9 cellular contexts compared by ENCODE assay signal in genomic region chr18:3305933-3306332, GRCh38. TPM values are rescaled to one million over a fixed set of nuclear protein-coding genes. Genes with fewer than 3 reads are reported as not detected.
DNase-seq lines count a peak whose midpoint lies in the region; ATAC-seq lines count a peak whose summit lies in the region.
"Had no signal": no experiment of that assay in that cellular context is flagged by ENCODE, and none has a peak within 500 bp of the region (broad histone marks: within the 10 kb centered on the region; RNA-seq: fewer than 3 reads in every experiment).

No MANE protein-coding gene starts in this region.

- CTCF ChIA-PET in CD8-positive, alpha-beta memory T cell (lab: Charles Lee), result no interaction called here

- H3K36me3 Mint-ChIP-seq in CD8-positive, alpha-beta memory T cell, result peaks cover 0 to 1% (median 0%) of the 10 kb centered on the region in 3 donors
- no peaks in the 10 kb centered on the region for H3K36me3 Mint-ChIP-seq in activated naive CD8-positive, alpha-beta T cell treated with anti-CD3 and anti-CD28 coated beads, Interleukin-2, amount 50 U/mL, for 24 hours (ENCODE audit: low read depth)

- no peak for DNase-seq in CD8-positive, alpha-beta memory T cell
- DNase-seq in NOMO-1 (lab: John Stamatoyannopoulos, UW; ENCODE audit: unreplicated experiment in 2 of 2) (peak; percentile 12 to 53), iPS-NIHi11 (ENCODE audit: low spot score) (peak; percentile 26), midbrain (lab: John Stamatoyannopoulos, UW) (no peak), left colon (no peak)
- no peak for DNase-seq in activated naive CD8-positive, alpha-beta T cell treated with anti-CD3 and anti-CD28 coated beads, Interleukin-2, amount 50 U/mL, for 24 hours

- peak; percentile 2 for ATAC-seq in activated naive CD8-positive, alpha-beta T cell treated with anti-CD3 and anti-CD28 coated beads, Interleukin-2, amount 50 U/mL, for 24 hours
- ATAC-seq in GM18511 (IDR thresholded peaks at IDR 0.05; ENCODE audit: unreplicated experiment) (no peak), GM18858 (IDR thresholded peaks at IDR 0.05; ENCODE audit: unreplicated experiment) (no peak), left colon (no peak)

- no peaks in the 10 kb centered on the region for H3K4me1 ChIP-seq in CD8-positive, alpha-beta memory T cell (ENCODE audit: insufficient read depth, low read length)
- H3K4me1 ChIP-seq: Peyer's patch had no signal

- H3K27me3 Mint-ChIP-seq in CD8-positive, alpha-beta memory T cell, result peaks cover 1 to 21% of the 10 kb centered on the region in 2 donors
- H3K27me3 Mint-ChIP-seq in activated naive CD8-positive, alpha-beta T cell treated with anti-CD3 and anti-CD28 coated beads, Interleukin-2, amount 50 U/mL, for 24 hours, result peaks cover 24% of the 10 kb centered on the region

- no peaks in the 10 kb centered on the region for H3K27me3 ChIP-seq in CD8-positive, alpha-beta memory T cell (ENCODE audit: insufficient read depth, low read length, poor library complexity, severe bottlenecking)
- H3K27me3 ChIP-seq: Peyer's patch had no signal

- H3K27ac ChIP-seq in CD8-positive, alpha-beta memory T cell (ENCODE audit: low read depth, low read length), result no peak overlapping the region

- peaks cover 8 to 13% (median 12%) of the 10 kb centered on the region in 3 donors for H3K4me1 Mint-ChIP-seq in CD8-positive, alpha-beta memory T cell
- peaks cover 18% of the 10 kb centered on the region for H3K4me1 Mint-ChIP-seq in activated naive CD8-positive, alpha-beta T cell treated with anti-CD3 and anti-CD28 coated beads, Interleukin-2, amount 50 U/mL, for 24 hours

- peak overlapping the region in 3 of 7 donors; percentile 1 to 57 (median 51) for H3K4me3 Mint-ChIP-seq in CD8-positive, alpha-beta memory T cell
- peak overlapping the region; percentile 34 for H3K4me3 Mint-ChIP-seq in activated naive CD8-positive, alpha-beta T cell treated with anti-CD3 and anti-CD28 coated beads, Interleukin-2, amount 50 U/mL, for 24 hours

- H3K9me3 ChIP-seq in CD8-positive, alpha-beta memory T cell (ENCODE audit: low read length), result no peaks in the 10 kb centered on the region
- H3K9me3 ChIP-seq: Peyer's patch had no signal

- H3K9me3 Mint-ChIP-seq in CD8-positive, alpha-beta memory T cell, result no peaks in the 10 kb centered on the region
- no peaks in the 10 kb centered on the region for H3K9me3 Mint-ChIP-seq in activated naive CD8-positive, alpha-beta T cell treated with anti-CD3 and anti-CD28 coated beads, Interleukin-2, amount 50 U/mL, for 24 hours

- POLR2A ChIA-PET in CD8-positive, alpha-beta memory T cell (lab: Charles Lee), result no interaction called here

- no peak overlapping the region for H3K4me3 ChIP-seq in CD8-positive, alpha-beta memory T cell (ENCODE audit: low read length)
- H3K4me3 ChIP-seq: Peyer's patch had no signal

- H3K27ac Mint-ChIP-seq in CD8-positive, alpha-beta memory T cell, result peak overlapping the region; percentile 22 to 92 (median 82)
- peak overlapping the region; percentile 89 for H3K27ac Mint-ChIP-seq in activated naive CD8-positive, alpha-beta T cell treated with anti-CD3 and anti-CD28 coated beads, Interleukin-2, amount 50 U/mL, for 24 hours

- no peaks in the 10 kb centered on the region for H3K36me3 ChIP-seq in CD8-positive, alpha-beta memory T cell (ENCODE audit: insufficient read depth, low read length)
- H3K36me3 ChIP-seq: Peyer's patch had no signal

- intact Hi-C loops in left colon (cut with DNase I, micrococcal nuclease), result no loop called here

RNA-seq across cellular contexts. Expression of gene MYL12B, which starts 44.0 kb away (rescaled TPM):
- total RNA-seq in CD8-positive, alpha-beta memory T cell, result 100 to 1,000 TPM; 251 to 252 TPM
- polyA plus RNA-seq in CD8-positive, alpha-beta memory T cell, result 1,057 TPM
- 100 to 1,000 TPM; 563 to 581 TPM for total RNA-seq in left colon

RNA-seq across cellular contexts. Expression of gene MYL12A, which starts 58.3 kb away (rescaled TPM):
- 100 to 1,000 TPM; 338 to 348 TPM for total RNA-seq in CD8-positive, alpha-beta memory T cell
- 3,038 TPM for polyA plus RNA-seq in CD8-positive, alpha-beta memory T cell
- total RNA-seq in left colon, result 100 to 1,000 TPM; 520 to 622 TPM

Comparison
In these comparisons a context has a peak if more than half of its experiments do, and no peak if none do; other contexts are left out.
1. DNase-seq: peak in NOMO-1 (2 of 2) and iPS-NIHi11 (single experiment); none in CD8-positive, alpha-beta memory T cell (0 of 5), activated naive CD8-positive, alpha-beta T cell treated with anti-CD3 and anti-CD28 coated beads, Interleukin-2, amount 50 U/mL, for 24 hours (single experiment), midbrain (single experiment) and left colon (0 of 2).